1 cellular context compared by ENCODE assay signal in genomic region chr17:32142038-32142856, GRCh38.
TF ChIP-seq lines count a peak whose summit lies in the region.

Gene RHOT1 (plus strand): TSS chr17:32142502. CDS start chr17:32142693, 191 bp downstream.

TF ChIP-seq in K562, 482 proteins besides CTCF, POLR2A, EP300 and RAD21 (continued from another document):
- TF ChIP-seq TBL1XR1 (IDR thresholded peaks at IDR 0.05; ENCODE audit: low read length in 2 of 2) = 0 out of 4 replicates have a peak, but pooled peaks of 1 of the 2 experiments have one; percentile 23
- peak; percentile 60 for TF ChIP-seq PRDM10 (IDR thresholded peaks at IDR 0.05; ENCODE audit: partially characterized antibody)
- TF ChIP-seq SRF (CRISPR knock-in tag; IDR thresholded peaks at IDR 0.05) = peak in 1 of 2 experiments; percentile 33; a peak in 1 of 4 replicates
- no peak for TF ChIP-seq ZBTB17 (CRISPR knock-in tag; IDR thresholded peaks at IDR 0.05)
- TF ChIP-seq POU5F1 (IDR thresholded peaks at IDR 0.05; ENCODE audit: borderline replicate concordance, low read depth, low read length, partially characterized antibody) = peak; percentile 50
- 0 out of 2 replicates have a peak, but pooled peaks have one; percentile 22 for TF ChIP-seq ZNF592 (IDR thresholded peaks at IDR 0.05)
- TF ChIP-seq ATF7 (IDR thresholded peaks at IDR 0.05) = peak; percentile 44; the same call in 1 of the 2 replicates
- TF ChIP-seq POLR2B (IDR thresholded peaks at IDR 0.05; ENCODE audit: low read depth, partially characterized antibody) = no peak
- TF ChIP-seq TEAD1 (CRISPR knock-in tag; IDR thresholded peaks at IDR 0.05) = peak in 1 of 2 experiments; percentile 35; a peak in 1 of 4 replicates
